In the genomic region with DNA sequence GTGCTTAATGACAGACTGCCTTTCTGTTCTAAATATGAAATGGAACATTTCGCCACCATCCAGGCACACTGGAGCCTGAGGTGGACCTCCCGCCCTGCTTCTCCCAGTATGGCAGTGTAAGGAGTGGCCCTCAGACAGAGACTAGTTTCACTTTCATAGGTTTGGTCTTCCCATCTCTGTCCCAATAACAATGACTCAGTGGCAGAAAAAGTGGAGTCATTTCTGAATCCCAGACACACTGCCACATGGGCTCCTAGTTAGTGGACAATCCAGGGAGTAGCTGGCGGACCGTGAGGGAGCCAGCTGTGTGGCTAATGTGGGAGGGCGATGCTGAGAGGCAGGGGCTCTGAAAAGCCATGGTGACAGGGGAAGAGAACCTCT, we compare ENCODE assay signal across 14 cellular contexts.
DNase-seq lines count a peak whose midpoint lies in the region; ATAC-seq, FAIRE-seq and TF ChIP-seq lines count a peak whose summit lies in the region.
"Had no signal": no experiment of that assay in that cellular context is flagged by ENCODE, and none has a peak within 500 bp of the region (broad histone marks: within the 10 kb centered on the region; RNA-seq: fewer than 3 reads in every experiment).

No MANE protein-coding gene starts in this region.

- H3K9ac ChIP-seq in IMR-90 (ENCODE audit: low read depth, low read length) (peak overlapping the region; percentile 52), K562 (ENCODE audit: insufficient read depth in 1 of 2, low read depth in 2 of 2, low read length in 2 of 2) (no peak overlapping the region)

- H2AK5ac ChIP-seq in IMR-90 (ENCODE audit: low read depth, low read length) = peak overlapping the region; percentile 32; the same call in 1 of the 2 replicates

- H3K18ac ChIP-seq in IMR-90 (ENCODE audit: low read depth, low read length) = peak overlapping the region; percentile 47; the same call in 1 of the 2 replicates

- CTCF ChIA-PET in IMR-90 (lab: Yijun Ruan, JAX) (interaction anchor here (1.4 kb wide), 1 partner anchor 49 kb away, joined by 4 read pairs; no protein-coding TSS in a partner anchor), K562 (lab: Yijun Ruan, JAX; ENCODE audit: low intra/inter-chr PET ratio) (no interaction called here), WTC11 (lab: Charles Lee) (interaction anchor here (1.5 to 3.4 kb wide), 2 partner anchors 46 to 285 kb away, joined by 3 to 29 read pairs; no protein-coding TSS in a partner anchor)

- FAIRE-seq in K562 (lab: Jason Lieb, UNC) = no peak
- FAIRE-seq: TTC549 had no signal

- H3K4me3 ChIP-seq in AG09309 (ENCODE audit: control insufficient read depth, low read depth, low read length) (no peak overlapping the region), IMR-90 (ENCODE audit: insufficient read depth, low read depth, low read length) (no peak overlapping the region), K562 (no peak overlapping the region)

- peak overlapping the region; percentile 82 for H3K4ac ChIP-seq in IMR-90 (ENCODE audit: low read depth, low read length)

- peak overlapping the region; percentile 90 for H2BK15ac ChIP-seq in IMR-90 (ENCODE audit: low read depth, low read length)

- TF ChIP-seq CTCF in AG09309 (IDR thresholded peaks at IDR 0.05; ENCODE audit: control insufficient read depth, insufficient read depth, low read depth, low read length, missing control alignments) = no peak
- no peak for TF ChIP-seq CTCF in IMR-90 (conservative IDR thresholded peaks at IDR 0.05; ENCODE audit: low read depth, low read length)
- TF ChIP-seq CTCF in K562 (IDR thresholded peaks at IDR 0.05 in 2 of 3, conservative IDR thresholded peaks at IDR 0.05 in 1 of 3; ENCODE audit: insufficient read depth in 2 of 3, low read depth in 1 of 3, low read length in 3 of 3) = no peak
- no peak for TF ChIP-seq CTCF in WTC11 (IDR thresholded peaks at IDR 0.05)

- ATAC-seq in IMR-90 (ENCODE audit: low read depth) (peak; percentile 62), K562 (peak; percentile 47; the same call in 1 of the 3 replicates), left lobe of liver (peak; percentile 27), HG02623 (IDR thresholded peaks at IDR 0.05; ENCODE audit: unreplicated experiment) (no peak), WTC11 (no peak), GM18868 (IDR thresholded peaks at IDR 0.05; ENCODE audit: unreplicated experiment) (no peak)

- H2BK20ac ChIP-seq in IMR-90 (ENCODE audit: low read depth, low read length) = peak overlapping the region; percentile 89

- H2AFZ ChIP-seq in IMR-90 (replicated peaks; ENCODE audit: low read length, poor library complexity) (peak overlapping the region; percentile 75), K562 (ENCODE audit: low read depth, low read length) (peak overlapping the region; percentile 40; the same call in 1 of the 2 replicates)

- peak overlapping the region; percentile 21 for H2BK5ac ChIP-seq in IMR-90 (ENCODE audit: low read depth, low read length, poor library complexity, severe bottlenecking)

- H3K56ac ChIP-seq in IMR-90 (ENCODE audit: extremely low read depth, insufficient read depth, low read length) = no peak overlapping the region; the same call in 1 of the 2 replicates

- no peaks in the 10 kb centered on the region for H3K36me3 Mint-ChIP-seq in WTC11

- peaks cover 6% of the 10 kb centered on the region for H3K4me1 Mint-ChIP-seq in WTC11

- H4K20me1 ChIP-seq in IMR-90 (ENCODE audit: insufficient read depth, low read length) (peaks cover 2% of the 10 kb centered on the region; the same call in 1 of the 2 replicates), K562 (replicated peaks; ENCODE audit: control insufficient read depth, insufficient read depth, low read length) (no peaks in the 10 kb centered on the region)

- no peaks in the 10 kb centered on the region for H3K79me1 ChIP-seq in IMR-90 (ENCODE audit: low read depth in 1 of 2, low read length in 2 of 2)

- peak overlapping the region; percentile 76 for H4K91ac ChIP-seq in IMR-90 (ENCODE audit: insufficient read depth, low read depth, low read length)

- H3K27me3 Mint-ChIP-seq in WTC11 (ENCODE audit: low read depth) = no peaks in the 10 kb centered on the region

- H3K4me1 ChIP-seq in IMR-90 (ENCODE audit: control insufficient read depth, insufficient read depth, low read length) = peaks cover 21% of the 10 kb centered on the region
- H3K4me1 ChIP-seq in K562 (replicated peaks in 1 of 2; ENCODE audit: control insufficient read depth in 2 of 2, insufficient read depth in 2 of 2, low read length in 2 of 2) = peaks cover 0 to under 1% of the 10 kb centered on the region in 2 experiments; a peak in 1 of 5 replicates

- H3K9me1 ChIP-seq in IMR-90 (ENCODE audit: insufficient read depth, low read length) (peaks cover 19% of the 10 kb centered on the region), K562 (ENCODE audit: control insufficient read depth, insufficient read depth, low read length) (no peaks in the 10 kb centered on the region)

- H3K79me2 ChIP-seq in K562 (ENCODE audit: control insufficient read depth, insufficient read depth, low read length) = no peaks in the 10 kb centered on the region

- 60% methylated on average over 2 of the region's 5 CpGs; no CpG with 5 or more reads in 1 of the 2 experiments for WGBS in IMR-90 (ENCODE audit: extremely low coverage in 2 of 2, insufficient read length in 1 of 2), 2 experiments
- 13% methylated on average over 5 of the region's 5 CpGs for WGBS in K562 (ENCODE audit: insufficient coverage, low coverage, missing lambda C conversion rate)

- peak overlapping the region; percentile 18 for H2AK9ac ChIP-seq in IMR-90 (replicated peaks; ENCODE audit: low read depth, low read length, poor library complexity)

- H2BK120ac ChIP-seq in IMR-90 (ENCODE audit: low read depth, low read length) = peak overlapping the region; percentile 89

- no TSS peak for BruUV-seq in IMR-90 (replicated peaks; lab: Mats Ljungman, UMichigan)
- BruUV-seq in K562 (replicated peaks; lab: Mats Ljungman, UMichigan) = no TSS peak

- TF ChIP-seq RAD21 in IMR-90 (IDR thresholded peaks at IDR 0.05; ENCODE audit: low read length) = no peak
- TF ChIP-seq RAD21 in K562 (CRISPR knock-in tag; conservative IDR thresholded peaks at IDR 0.05 in 1 of 2, IDR thresholded peaks at IDR 0.05 in 1 of 2) = no peak

- POLR2A ChIA-PET in IMR-90 (lab: Charles Lee; ENCODE audit: unreplicated experiment) = no interaction called here
- POLR2A ChIA-PET in K562 (lab: Yijun Ruan, JAX) = interaction anchor here (0.7 kb wide), 1 partner anchor 206 kb away, joined by 3 read pairs; no protein-coding TSS in a partner anchor
- POLR2A ChIA-PET in WTC11 (lab: Charles Lee) = no interaction called here

- no peak for TF ChIP-seq EP300 in K562 (IDR thresholded peaks at IDR 0.05; ENCODE audit: low read length)

- H3K4me2 ChIP-seq in IMR-90 (ENCODE audit: low read depth, low read length) (peak overlapping the region; percentile 66), K562 (ENCODE audit: insufficient read depth, low read length) (peak overlapping the region; percentile 16; the same call in 1 of the 2 replicates)

- in situ Hi-C loops in IMR-90 (cut with MboI; ENCODE audit: low sequenced_read_pairs) (no loop called here), K562 (cut with MboI) (no loop called here)

- H3K9me3 Mint-ChIP-seq in WTC11 = peaks cover 4% of the 10 kb centered on the region; the same call in 1 of the 2 replicates
- H3K9me3 Mint-ChIP-seq: neural crest cell had no signal

- no peaks in the 10 kb centered on the region for H3K36me3 ChIP-seq in IMR-90 (ENCODE audit: control insufficient read depth, insufficient read depth, low read length)
- H3K36me3 ChIP-seq in K562 (ENCODE audit: control insufficient read depth, insufficient read depth, low read length) = no peaks in the 10 kb centered on the region

- H3K27me3 ChIP-seq in IMR-90 (ENCODE audit: control insufficient read depth, insufficient read depth, low read length) (no peaks in the 10 kb centered on the region), K562 (ENCODE audit: control insufficient read depth in 2 of 2, insufficient read depth in 2 of 2, low read length in 2 of 2) (no peaks in the 10 kb centered on the region; a peak in 1 of 5 replicates)

- H3K27ac ChIP-seq in IMR-90 (ENCODE audit: insufficient read depth, low read length) (peak overlapping the region; percentile 10; the same call in 1 of the 2 replicates), K562 (ENCODE audit: extremely low read depth, low read depth, low read length) (no peak overlapping the region; the same call in 2 of the 3 replicates)
- H3K27ac ChIP-seq: HL-60 had no signal

- peak; percentile 40 for DNase-seq in AG09309 (ENCODE audit: low read depth)
- peak; percentile 77 for DNase-seq in IMR-90
- no peak for DNase-seq in K562 (ENCODE audit: extremely low read depth in 1 of 4, low spot score in 3 of 4)
- DNase-seq in left lobe of liver (ENCODE audit: low spot score) = no peak
- no peak for DNase-seq in mucosa of gallbladder (ENCODE audit: low spot score)
- DNase-seq in WTC11 (ENCODE audit: low spot score) = no peak
- DNase-seq: COR-L47, H7, NCI-H446 had no signal

- peak overlapping the region; percentile 81 to 85 for H4K8ac ChIP-seq in IMR-90 (ENCODE audit: low read depth in 2 of 2, low read length in 2 of 2)

- H4K5ac ChIP-seq in IMR-90 (ENCODE audit: low read depth, low read length) = peak overlapping the region; percentile 26; the same call in 1 of the 2 replicates

- dilution Hi-C loops in IMR-90 (cut with HindIII; ENCODE audit: low sequenced_read_pairs, unreplicated experiment) = no loop called here

- TF ChIP-seq POLR2A in IMR-90 (IDR thresholded peaks at IDR 0.05; ENCODE audit: low read depth, low read length) = no peak
- TF ChIP-seq POLR2A in K562 (conservative IDR thresholded peaks at IDR 0.05) = no peak

- H3K23ac ChIP-seq in IMR-90 (ENCODE audit: low read depth, low read length) = no peak overlapping the region; the same call in 1 of the 2 replicates

- H3K27ac Mint-ChIP-seq in WTC11 = no peak overlapping the region

- intact Hi-C loops in IMR-90 (cut with micrococcal nuclease) = no loop called here
- intact Hi-C loops in K562 (cut with micrococcal nuclease) = no loop called here

- no peak overlapping the region for H3K4me3 Mint-ChIP-seq in WTC11
- H3K4me3 Mint-ChIP-seq: neural crest cell had no signal

- H3K9me3 ChIP-seq in IMR-90 (ENCODE audit: control insufficient read depth, insufficient read depth, low read length) (no peaks in the 10 kb centered on the region), K562 (replicated peaks; ENCODE audit: control insufficient read depth, insufficient read depth, low read depth, low read length) (no peaks in the 10 kb centered on the region)

- H3K14ac ChIP-seq in IMR-90 (replicated peaks; ENCODE audit: low read depth, low read length) = peak overlapping the region; percentile 70

TF ChIP-seq in IMR-90, 13 proteins besides CTCF, POLR2A, EP300 and RAD21 (continues in another document):
- TF ChIP-seq FOS (IDR thresholded peaks at IDR 0.05; ENCODE audit: low read depth, low read length) (peak; percentile 71), SMC3 (IDR thresholded peaks at IDR 0.05; ENCODE audit: low read depth, low read length) (no peak)

TF ChIP-seq in K562, 482 proteins besides CTCF, POLR2A, EP300 and RAD21 (continues in another document):
- TF ChIP-seq MAFG (tag; conservative IDR thresholded peaks at IDR 0.05) (0 out of 2 replicates have a peak, but pooled peaks have one; percentile 16), ZNF124 (CRISPR knock-in tag; IDR thresholded peaks at IDR 0.05) (no peak)

TF ChIP-seq in WTC11, 78 proteins besides CTCF, POLR2A, EP300 and RAD21 (continues in another document):
- TF ChIP-seq ZBTB21 (CRISPR knock-in tag; IDR thresholded peaks at IDR 0.05; ENCODE audit: borderline replicate concordance) (no peak), GRHL2 (CRISPR knock-in tag; IDR thresholded peaks at IDR 0.05; ENCODE audit: insufficient replicate concordance, severe bottlenecking) (no peak)

Comparison
In these comparisons a context has a peak if more than half of its experiments do, and no peak if none do; other contexts are left out.
1. DNase-seq: peak in AG09309 (single experiment) and IMR-90 (single experiment); none in K562 (0 of 4), left lobe of liver (single experiment), mucosa of gallbladder (single experiment) and WTC11 (single experiment).
2. ATAC-seq: peak in IMR-90 (single experiment), K562 (single experiment) and left lobe of liver (single experiment); none in HG02623 (single experiment), WTC11 (single experiment) and GM18868 (single experiment).